8 cellular contexts compared by ENCODE assay signal in genomic region chr1:89085781-89086180, GRCh38. TPM values are rescaled to one million over a fixed set of nuclear protein-coding genes. Genes with fewer than 3 reads are reported as not detected.
DNase-seq lines count a peak whose midpoint lies in the region; ATAC-seq, FAIRE-seq and TF ChIP-seq lines count a peak whose summit lies in the region.

No MANE protein-coding gene starts in this region.

- H3K4me3 Mint-ChIP-seq in activated naive CD4-positive, alpha-beta T cell treated with anti-CD3 and anti-CD28 coated beads for 36 hours, result no peak overlapping the region

- H3K9me3 Mint-ChIP-seq in activated naive CD4-positive, alpha-beta T cell treated with anti-CD3 and anti-CD28 coated beads for 36 hours, result no peaks in the 10 kb centered on the region

- H3K27ac ChIP-seq in 22Rv1 (no peak overlapping the region), kidney (ENCODE audit: low read depth in 2 of 2, low read length in 2 of 2) (no peak overlapping the region)

- H3K9ac ChIP-seq in kidney (ENCODE audit: low read length in 2 of 2), result no peak overlapping the region

- H3K4me1 ChIP-seq in kidney (ENCODE audit: control insufficient read depth in 1 of 2, insufficient read depth in 1 of 2, low read depth in 1 of 2, low read length in 2 of 2), result no peaks in the 10 kb centered on the region

- H3K4me3 ChIP-seq in GM12865 (ENCODE audit: low read depth, low read length), result no peak overlapping the region
- no peak overlapping the region for H3K4me3 ChIP-seq in kidney (ENCODE audit: low read length in 2 of 2)

- no peaks in the 10 kb centered on the region for H3K9me3 ChIP-seq in kidney (ENCODE audit: control insufficient read depth in 1 of 2, low read length in 2 of 2)

- TF ChIP-seq CTCF in 22Rv1 (IDR thresholded peaks at IDR 0.05), result peak; percentile 63
- TF ChIP-seq CTCF in GM12865 (IDR thresholded peaks at IDR 0.05; ENCODE audit: insufficient read depth, low read depth, low read length, missing control alignments), result peak; percentile 58
- TF ChIP-seq CTCF in kidney (IDR thresholded peaks at IDR 0.05; ENCODE audit: borderline replicate concordance, extremely low read depth, insufficient read depth), result peak; percentile 61

- no peaks in the 10 kb centered on the region for H3K36me3 ChIP-seq in kidney (ENCODE audit: control insufficient read depth in 1 of 2, insufficient read depth in 2 of 2, low read length in 2 of 2)

- CTCF ChIA-PET in activated naive CD4-positive, alpha-beta T cell treated with anti-CD3 and anti-CD28 coated beads for 36 hours (lab: Charles Lee), result interaction anchor here (0.5 to 2.6 kb wide), 29 partner anchors 14 to 398 kb away, joined by 3 to 25 read pairs (median 4); partner anchors contain the start of genes GBP4 and GBP5

- no peaks in the 10 kb centered on the region for H3K36me3 Mint-ChIP-seq in activated naive CD4-positive, alpha-beta T cell treated with anti-CD3 and anti-CD28 coated beads for 36 hours (ENCODE audit: low read depth)

- intact Hi-C loops in activated naive CD4-positive, alpha-beta T cell treated with anti-CD3 and anti-CD28 coated beads for 36 hours (cut with micrococcal nuclease), result loop anchor here (1.0 to 5.0 kb wide), 5 partner anchors 87 to 370 kb away; no protein-coding TSS in a partner anchor
- intact Hi-C loops in kidney (cut with DNase I), result no loop called here

- H3K27me3 Mint-ChIP-seq in activated naive CD4-positive, alpha-beta T cell treated with anti-CD3 and anti-CD28 coated beads for 36 hours (ENCODE audit: low read depth), result no peaks in the 10 kb centered on the region

- no peaks in the 10 kb centered on the region for H3K4me1 Mint-ChIP-seq in activated naive CD4-positive, alpha-beta T cell treated with anti-CD3 and anti-CD28 coated beads for 36 hours (ENCODE audit: low read depth)

- FAIRE-seq in kidney (lab: Jason Lieb, UNC), result peak; percentile 61

- no peak for ATAC-seq in HG02884 (IDR thresholded peaks at IDR 0.05; ENCODE audit: unreplicated experiment)
- ATAC-seq in HG02642 (IDR thresholded peaks at IDR 0.05; ENCODE audit: poor library complexity, unreplicated experiment), result no peak

- peak; percentile 57 for DNase-seq in GM12865 (ENCODE audit: low read depth)
- peak; percentile 30 for DNase-seq in NCI-H2029 treated with DMSO at 0.1 percent for 48 hours (lab: John Stamatoyannopoulos, UW)
- DNase-seq in activated naive CD4-positive, alpha-beta T cell treated with anti-CD3 and anti-CD28 coated beads for 36 hours, result peak; percentile 70
- DNase-seq in kidney, result no peak
- no peak for DNase-seq in iPS-NIHi7 (ENCODE audit: extremely low spot score)

- H3K27ac Mint-ChIP-seq in activated naive CD4-positive, alpha-beta T cell treated with anti-CD3 and anti-CD28 coated beads for 36 hours, result no peak overlapping the region

RNA-seq across cellular contexts. Expression of gene GBP1, which starts 20.8 kb away (rescaled TPM):
- 10 to 100 TPM; 48.2 to 52.8 TPM for total RNA-seq in activated naive CD4-positive, alpha-beta T cell treated with anti-CD3 and anti-CD28 coated beads for 36 hours
- 17.9 TPM for total RNA-seq in kidney
- polyA plus RNA-seq in kidney (ENCODE audit: insufficient read depth, low read depth, low replicate concordance), result 8.4 TPM

RNA-seq across cellular contexts. Expression of gene GBP2, which starts 40.1 kb away (rescaled TPM):
- total RNA-seq in activated naive CD4-positive, alpha-beta T cell treated with anti-CD3 and anti-CD28 coated beads for 36 hours, result 100 to 1,000 TPM; 338 to 351 TPM
- total RNA-seq in kidney, result 41.8 TPM
- 30.1 TPM for polyA plus RNA-seq in kidney (ENCODE audit: insufficient read depth, low read depth, low replicate concordance)

Comparison
In these comparisons a context has a peak if more than half of its experiments do, and no peak if none do; other contexts are left out.
1. DNase-seq: peak in GM12865 (single experiment), NCI-H2029 treated with DMSO at 0.1 percent for 48 hours (single experiment) and activated naive CD4-positive, alpha-beta T cell treated with anti-CD3 and anti-CD28 coated beads for 36 hours (single experiment); none in kidney (single experiment) and iPS-NIHi7 (single experiment).
2. Peak in every context shown above with its lines, with median percentiles within 50 percentile points of each other: CTCF ChIP-seq.